ENCODE assay signal across 1 cellular context in the genomic region with DNA sequence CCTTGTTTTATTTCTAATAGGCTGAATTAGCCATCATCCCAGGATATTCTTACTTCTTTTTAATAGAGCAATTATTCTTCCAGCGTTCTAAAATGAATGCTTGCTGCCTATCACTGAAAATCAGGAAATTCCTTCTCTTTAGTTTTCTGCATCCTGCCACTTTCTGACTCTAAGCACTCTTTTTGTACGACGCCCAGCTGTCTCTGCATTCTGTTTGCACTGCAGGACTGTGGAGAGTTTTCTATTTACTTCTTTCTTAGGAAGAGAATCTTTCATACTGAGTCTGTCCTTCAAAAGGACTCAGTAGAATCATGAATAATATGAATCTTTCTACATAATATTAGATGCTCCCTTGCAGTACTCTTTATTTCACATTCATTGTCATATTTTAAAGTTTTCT.
TF ChIP-seq lines count a peak whose summit lies in the region.

No MANE protein-coding gene starts in this region.

TF ChIP-seq in endothelial cell of umbilical vein, 7 proteins besides CTCF, POLR2A, EP300 and RAD21:
- TF ChIP-seq GATA2 (IDR thresholded peaks at IDR 0.05; ENCODE audit: insufficient read depth, insufficient read length, low read depth, low read length) (no peak), POLR2AphosphoS5 (IDR thresholded peaks at IDR 0.05; ENCODE audit: insufficient read depth, low read depth, low read length) (no peak), EZH2 (IDR thresholded peaks at IDR 0.05; ENCODE audit: borderline replicate concordance, low read depth, low read length, severe bottlenecking) (no peak), JUN (IDR thresholded peaks at IDR 0.05; ENCODE audit: borderline replicate concordance, insufficient read depth, insufficient read length, low read depth) (no peak), MYC (IDR thresholded peaks at IDR 0.05; ENCODE audit: low read depth, low read length) (no peak), FOS (IDR thresholded peaks at IDR 0.05; ENCODE audit: borderline replicate concordance, insufficient read depth, low read length) (no peak), MAX (IDR thresholded peaks at IDR 0.05; ENCODE audit: insufficient read depth, insufficient read length) (no peak)
